33 cellular contexts compared by ENCODE assay signal in genomic region chr9:79661279-79661678, GRCh38.
DNase-seq lines count a peak whose midpoint lies in the region; ATAC-seq, FAIRE-seq and TF ChIP-seq lines count a peak whose summit lies in the region.
"Had no signal": no experiment of that assay in that cellular context is flagged by ENCODE, and none has a peak within 500 bp of the region (broad histone marks: within the 10 kb centered on the region; RNA-seq: fewer than 3 reads in every experiment).

No MANE protein-coding gene starts in this region.

- no peaks in the 10 kb centered on the region for H3K9me1 ChIP-seq in K562 (ENCODE audit: control insufficient read depth, insufficient read depth, low read length)

- peaks cover 23% of the 10 kb centered on the region for H3K36me3 Mint-ChIP-seq in neural progenitor cell
- H3K36me3 Mint-ChIP-seq in naive thymus-derived CD8-positive, alpha-beta T cell: peaks cover 0 to 56% (median 18%) of the 10 kb centered on the region in 3 donors

- H3K79me2 ChIP-seq in K562 (ENCODE audit: control insufficient read depth, insufficient read depth, low read length) (no peaks in the 10 kb centered on the region), neural progenitor cell (ENCODE audit: low read depth) (peaks cover 94% of the 10 kb centered on the region)

- peaks cover 61% of the 10 kb centered on the region for H3F3A ChIP-seq in neural progenitor cell (ENCODE audit: low read depth)

- CTCF ChIA-PET in K562 (lab: Yijun Ruan, JAX; ENCODE audit: low intra/inter-chr PET ratio): no interaction called here

- H3K27me3 ChIP-seq in HUES48 (ENCODE audit: control insufficient read depth, insufficient read depth, low read length) (no peaks in the 10 kb centered on the region), K562 (ENCODE audit: control insufficient read depth in 2 of 2, insufficient read depth in 2 of 2, low read length in 2 of 2) (no peaks in the 10 kb centered on the region), neural progenitor cell (no peaks in the 10 kb centered on the region)
- H3K27me3 ChIP-seq: colonic mucosa, esophagus squamous epithelium, heart right ventricle, neutrophil, suprapubic skin had no signal

- H3K9ac ChIP-seq in HUES48 (ENCODE audit: low read depth, low read length): no peak overlapping the region
- no peak overlapping the region for H3K9ac ChIP-seq in K562 (ENCODE audit: insufficient read depth in 1 of 2, low read depth in 2 of 2, low read length in 2 of 2)
- no peak overlapping the region for H3K9ac ChIP-seq in neural progenitor cell

- no peak for TF ChIP-seq CTCF in K562 (IDR thresholded peaks at IDR 0.05 in 2 of 3, conservative IDR thresholded peaks at IDR 0.05 in 1 of 3; ENCODE audit: insufficient read depth in 2 of 3, low read depth in 1 of 3, low read length in 3 of 3)
- no peak for TF ChIP-seq CTCF in neural progenitor cell (IDR thresholded peaks at IDR 0.05)

- H3K27ac ChIP-seq in HUES48 (ENCODE audit: low read depth, low read length) (peak overlapping the region; percentile 86), K562 (ENCODE audit: extremely low read depth, low read depth, low read length) (no peak overlapping the region), neural progenitor cell (peak overlapping the region; percentile 97), substantia nigra (ENCODE audit: low read depth, low read length, poor library complexity, severe bottlenecking) (no peak overlapping the region)
- H3K27ac ChIP-seq: 22Rv1, colonic mucosa, prostate gland, suprapubic skin had no signal

- H3K36me3 ChIP-seq in HUES48 (ENCODE audit: control insufficient read depth, insufficient read depth, low read length) (peaks cover 8% of the 10 kb centered on the region), K562 (ENCODE audit: control insufficient read depth, insufficient read depth, low read length) (no peaks in the 10 kb centered on the region), neural progenitor cell (peaks cover 5% of the 10 kb centered on the region)
- H3K36me3 ChIP-seq: colonic mucosa, prostate gland, suprapubic skin had no signal

- WGBS in K562 (ENCODE audit: insufficient coverage, low coverage, missing lambda C conversion rate): 25% methylated on average over 2 of the region's 2 CpGs

- no peak overlapping the region for H3K4me3 ChIP-seq in HUES48 (ENCODE audit: low read depth, low read length)
- no peak overlapping the region for H3K4me3 ChIP-seq in K562
- peak overlapping the region; percentile 39 for H3K4me3 ChIP-seq in neural progenitor cell
- H3K4me3 ChIP-seq: colonic mucosa, esophagus squamous epithelium, heart right ventricle, prostate gland, suprapubic skin had no signal

- DNase-seq in NCI-H1417 (lab: John Stamatoyannopoulos, UW) (peak in 2 of 3 experiments; percentile 18 to 68), NCI-H1417 treated with DMSO at 0.1 percent for 48 hours (lab: John Stamatoyannopoulos, UW) (no peak), K562 (ENCODE audit: extremely low read depth in 1 of 4, low spot score in 3 of 4) (no peak), neural progenitor cell (ENCODE audit: low spot score) (no peak), substantia nigra (lab: John Stamatoyannopoulos, UW) (no peak)
- no peak for DNase-seq in naive thymus-derived CD8-positive, alpha-beta T cell
- no peak for DNase-seq in activated CD4-positive, alpha-beta T cell treated with anti-CD3 and anti-CD28 coated beads for 48 hours
- DNase-seq: activated CD4-positive, alpha-beta memory T cell treated with anti-CD3 and anti-CD28 coated beads for 36 hours; activated CD8-positive, alpha-beta memory T cell treated with anti-CD3 and anti-CD28 coated beads, Interleukin-2, amount 50 U/mL, for 4 hours; anterior cingulate cortex; CD4-positive, alpha-beta T cell; colonic mucosa; effector memory CD4-positive, alpha-beta T cell; esophagus squamous epithelium; foreskin melanocyte; heart right ventricle; left colon; NCI-H1048; SHP77; stimulated activated CD4-positive, alpha-beta T cell treated with anti-CD3 and anti-CD28 coated beads, Interleukin-4, amount 100 ng/mL, for 4 hours; SW 1271; T1000 had no signal

- POLR2A ChIA-PET in K562 (lab: Yijun Ruan, JAX): no interaction called here
- POLR2A ChIA-PET in naive thymus-derived CD8-positive, alpha-beta T cell (lab: Charles Lee): interaction anchor here (0.9 kb wide), 1 partner anchor 90 kb away, joined by 3 read pairs; the partner anchor contains the start of gene TLE4

- no peak for FAIRE-seq in K562 (lab: Jason Lieb, UNC)
- FAIRE-seq: H1 had no signal

- peak overlapping the region; percentile 97 for H3K27ac Mint-ChIP-seq in neural progenitor cell
- peak overlapping the region in 3 of 10 donors; percentile 15 to 81 (median 54) for H3K27ac Mint-ChIP-seq in naive thymus-derived CD8-positive, alpha-beta T cell
- H3K27ac Mint-ChIP-seq: activated CD4-positive, alpha-beta memory T cell treated with anti-CD3 and anti-CD28 coated beads for 36 hours; activated naive CD4-positive, alpha-beta T cell treated with anti-CD3 and anti-CD28 coated beads, Interleukin-2, amount 50 U/mL, for 72 hours; activated T-helper 1 cell treated with anti-CD3 and anti-CD28 coated beads, Interleukin-12 subunit alpha, Interleukin-12 subunit beta, Interleukin-2, Interleukin-4 antibody, amounts not matched to agents 30 ng/mL and 10 ng/mL and 1 ng/mL, durations not matched to agents 14 hours and 24 hours and 36 hours; IgD-negative memory B cell; stimulated activated memory B cell treated with anti-CD40 and anti-IgM and Interleukin-4, amounts not matched to agents 10 μg/mL and 1 μg/mL and 100 μg/mL, for 72 hours had no signal

- H4K20me1 ChIP-seq in K562 (replicated peaks; ENCODE audit: control insufficient read depth, insufficient read depth, low read length) (no peaks in the 10 kb centered on the region), neural progenitor cell (ENCODE audit: low read depth) (peaks cover 68% of the 10 kb centered on the region)

- H3K9me3 ChIP-seq in HUES48 (ENCODE audit: control insufficient read depth, insufficient read depth, low read length): no peaks in the 10 kb centered on the region
- H3K9me3 ChIP-seq in K562 (replicated peaks; ENCODE audit: control insufficient read depth, insufficient read depth, low read depth, low read length): no peaks in the 10 kb centered on the region
- no peaks in the 10 kb centered on the region for H3K9me3 ChIP-seq in neural progenitor cell (ENCODE audit: low read depth)
- H3K9me3 ChIP-seq: colonic mucosa, esophagus squamous epithelium, heart right ventricle, neutrophil, prostate gland, suprapubic skin had no signal

- H3K4me1 ChIP-seq in HUES48 (ENCODE audit: control insufficient read depth, insufficient read depth, low read length) (peaks cover 60% of the 10 kb centered on the region), K562 (replicated peaks in 1 of 2; ENCODE audit: control insufficient read depth in 2 of 2, insufficient read depth in 2 of 2, low read length in 2 of 2) (peaks cover 0 to 2% of the 10 kb centered on the region in 2 experiments; a peak in 2 of 5 replicates), neural progenitor cell (peaks cover 84% of the 10 kb centered on the region)
- H3K4me1 ChIP-seq: prostate gland had no signal

- no peak for TF ChIP-seq POLR2A in K562 (conservative IDR thresholded peaks at IDR 0.05)

- ATAC-seq in K562: no peak
- no peak for ATAC-seq in naive thymus-derived CD8-positive, alpha-beta T cell
- ATAC-seq: activated naive CD4-positive, alpha-beta T cell treated with anti-CD3 and anti-CD28 coated beads, Interleukin-2, amount 50 U/mL, for 72 hours; heart right ventricle; left colon; sciatic nerve; stimulated activated memory B cell treated with anti-CD40 and anti-IgM and Interleukin-4, amounts not matched to agents 10 μg/mL and 1 μg/mL and 100 μg/mL, for 72 hours had no signal

- no peak for TF ChIP-seq RAD21 in K562 (CRISPR knock-in tag; conservative IDR thresholded peaks at IDR 0.05 in 1 of 2, IDR thresholded peaks at IDR 0.05 in 1 of 2)

- peaks cover 86% of the 10 kb centered on the region for H3K4me1 Mint-ChIP-seq in neural progenitor cell
- peaks cover 26 to 52% (median 46%) of the 10 kb centered on the region in 4 donors for H3K4me1 Mint-ChIP-seq in naive thymus-derived CD8-positive, alpha-beta T cell

- no peaks in the 10 kb centered on the region for H3K27me3 Mint-ChIP-seq in neural progenitor cell (ENCODE audit: insufficient read depth, low read depth)
- no peaks in the 10 kb centered on the region for H3K27me3 Mint-ChIP-seq in naive thymus-derived CD8-positive, alpha-beta T cell
- H3K27me3 Mint-ChIP-seq: activated CD4-positive, alpha-beta memory T cell treated with anti-CD3 and anti-CD28 coated beads for 36 hours; CD4-positive, alpha-beta T cell; IgD-negative memory B cell; stimulated activated memory B cell treated with anti-CD40 and anti-IgM and Interleukin-4, amounts not matched to agents 10 μg/mL and 1 μg/mL and 100 μg/mL, for 72 hours had no signal

- no TSS peak for BruUV-seq in K562 (replicated peaks; lab: Mats Ljungman, UMichigan)

- no peak for TF ChIP-seq EP300 in K562 (IDR thresholded peaks at IDR 0.05; ENCODE audit: low read length)

- H3K4me2 ChIP-seq in K562 (ENCODE audit: insufficient read depth, low read length) (no peak overlapping the region), neural progenitor cell (peak overlapping the region; percentile 74)

- no peaks in the 10 kb centered on the region for H3K9me3 Mint-ChIP-seq in neural progenitor cell
- H3K9me3 Mint-ChIP-seq in naive thymus-derived CD8-positive, alpha-beta T cell: no peaks in the 10 kb centered on the region
- H3K9me3 Mint-ChIP-seq: activated CD4-positive, alpha-beta memory T cell treated with anti-CD3 and anti-CD28 coated beads for 36 hours; activated naive CD4-positive, alpha-beta T cell treated with anti-CD3 and anti-CD28 coated beads, Interleukin-2, amount 50 U/mL, for 72 hours; activated T-helper 1 cell treated with anti-CD3 and anti-CD28 coated beads, Interleukin-12 subunit alpha, Interleukin-12 subunit beta, Interleukin-2, Interleukin-4 antibody, amounts not matched to agents 30 ng/mL and 10 ng/mL and 1 ng/mL, durations not matched to agents 14 hours and 24 hours and 36 hours; CD4-positive, alpha-beta T cell; IgD-negative memory B cell; stimulated activated memory B cell treated with anti-CD40 and anti-IgM and Interleukin-4, amounts not matched to agents 10 μg/mL and 1 μg/mL and 100 μg/mL, for 72 hours had no signal

- in situ Hi-C loops in K562 (cut with MboI): no loop called here

- H3K4me3 Mint-ChIP-seq in neural progenitor cell: peak overlapping the region; percentile 66
- H3K4me3 Mint-ChIP-seq in naive thymus-derived CD8-positive, alpha-beta T cell: peak overlapping the region in 1 of 10 donors; percentile 1
- H3K4me3 Mint-ChIP-seq: activated CD4-positive, alpha-beta memory T cell treated with anti-CD3 and anti-CD28 coated beads for 36 hours; activated T-helper 1 cell treated with anti-CD3 and anti-CD28 coated beads, Interleukin-12 subunit alpha, Interleukin-12 subunit beta, Interleukin-2, Interleukin-4 antibody, amounts not matched to agents 30 ng/mL and 10 ng/mL and 1 ng/mL, durations not matched to agents 14 hours and 24 hours and 36 hours; CD4-positive, alpha-beta T cell; IgD-negative memory B cell; stimulated activated memory B cell treated with anti-CD40 and anti-IgM and Interleukin-4, amounts not matched to agents 10 μg/mL and 1 μg/mL and 100 μg/mL, for 72 hours had no signal

- no peak overlapping the region for H2AFZ ChIP-seq in K562 (ENCODE audit: low read depth, low read length)
- no peak overlapping the region for H2AFZ ChIP-seq in neural progenitor cell (replicated peaks)

- intact Hi-C loops in K562 (cut with micrococcal nuclease): no loop called here

TF ChIP-seq in K562, 482 proteins besides CTCF, POLR2A, EP300 and RAD21 (continues in another document):
- TF ChIP-seq STAG1 (CRISPR knock-in tag; IDR thresholded peaks at IDR 0.05; ENCODE audit: borderline replicate concordance): no peak

Comparison
In these comparisons a context has a peak if more than half of its experiments do, and no peak if none do; other contexts are left out.
1. DNase-seq: peak in NCI-H1417 (2 of 3); none in NCI-H1417 treated with DMSO at 0.1 percent for 48 hours (single experiment), K562 (0 of 4), neural progenitor cell (single experiment), naive thymus-derived CD8-positive, alpha-beta T cell (0 of 10), substantia nigra (0 of 49) and activated CD4-positive, alpha-beta T cell treated with anti-CD3 and anti-CD28 coated beads for 48 hours (single experiment).
2. H3K27ac ChIP-seq: peak in HUES48 (single experiment) and neural progenitor cell (single experiment); none in K562 (single experiment) and substantia nigra (single experiment).